In genomic region chr12:66049538-66050282, GRCh38 we compare ENCODE assay signal across 18 cellular contexts.
DNase-seq lines count a peak whose midpoint lies in the region; TF ChIP-seq lines count a peak whose summit lies in the region.
"Had no signal": no experiment of that assay in that cellular context is flagged by ENCODE, and none has a peak within 500 bp of the region (broad histone marks: within the 10 kb centered on the region; RNA-seq: fewer than 3 reads in every experiment).

No MANE protein-coding gene starts in this region.

- no peaks in the 10 kb centered on the region; the same call in 1 of the 2 replicates for H3F3A ChIP-seq in PC-9 (ENCODE audit: insufficient read depth, low read depth)

- H3K9me2 ChIP-seq in PC-9 (ENCODE audit: insufficient read depth) = no peaks in the 10 kb centered on the region

- H3K27me3 ChIP-seq in A673 (replicated peaks; ENCODE audit: insufficient read depth, low read depth, low read length, poor library complexity) (no peaks in the 10 kb centered on the region), OCI-LY3 (ENCODE audit: low read depth, low read length) (no peaks in the 10 kb centered on the region), fibroblast of lung (ENCODE audit: control insufficient read depth, insufficient read depth, low read length) (no peaks in the 10 kb centered on the region), trophoblast cell (ENCODE audit: insufficient read depth, low read length) (no peaks in the 10 kb centered on the region), PC-9 (ENCODE audit: insufficient read depth, low read depth) (no peaks in the 10 kb centered on the region)
- H3K27me3 ChIP-seq: BE2C had no signal

- intact Hi-C loops in A673 (cut with micrococcal nuclease; ENCODE audit: unreplicated experiment) = no loop called here
- intact Hi-C loops in PC-9 (cut with micrococcal nuclease; ENCODE audit: unreplicated experiment) = no loop called here

- no peaks in the 10 kb centered on the region for H4K20me1 ChIP-seq in OCI-LY3 (ENCODE audit: insufficient read depth, low read length)
- H4K20me1 ChIP-seq in fibroblast of lung (ENCODE audit: control insufficient read depth, extremely low read depth, insufficient read depth, low read length) = no peaks in the 10 kb centered on the region
- H4K20me1 ChIP-seq in PC-9 (ENCODE audit: insufficient read depth) = no peaks in the 10 kb centered on the region

- H3K9me3 Mint-ChIP-seq in activated naive CD8-positive, alpha-beta T cell treated with anti-CD3 and anti-CD28 coated beads for 36 hours = no peaks in the 10 kb centered on the region
- H3K9me3 Mint-ChIP-seq: IgD-negative memory B cell had no signal

- TF ChIP-seq CTCF in A673 (conservative IDR thresholded peaks at IDR 0.05; ENCODE audit: low read depth, low read length) = no peak
- TF ChIP-seq CTCF in OCI-LY3 (IDR thresholded peaks at IDR 0.05; ENCODE audit: low read depth, low read length) = no peak
- TF ChIP-seq CTCF in fibroblast of lung (conservative IDR thresholded peaks at IDR 0.05 in 1 of 2, IDR thresholded peaks at IDR 0.05 in 1 of 2; ENCODE audit: low read depth in 1 of 2, low read length in 2 of 2) = no peak
- TF ChIP-seq CTCF in PC-9 (conservative IDR thresholded peaks at IDR 0.05) = no peak

- CTCF ChIA-PET in A673 (lab: Charles Lee) = no interaction called here
- CTCF ChIA-PET in PC-9 (lab: Charles Lee) = interaction anchor here (0.6 kb wide), 1 partner anchor 748 kb away, joined by 6 read pairs; no protein-coding TSS in a partner anchor

- no peak overlapping the region for H2BK5ac ChIP-seq in trophoblast cell (ENCODE audit: low read depth, low read length, poor library complexity)

- H3K79me1 ChIP-seq in trophoblast cell (ENCODE audit: low read length) = no peaks in the 10 kb centered on the region

- H3K4me3 ChIP-seq in A673 (ENCODE audit: low read depth, low read length, poor library complexity, severe bottlenecking) = peak overlapping the region; percentile 24
- peak overlapping the region; percentile 65; the same call in 1 of the 2 replicates for H3K4me3 ChIP-seq in OCI-LY3 (ENCODE audit: low read length)
- no peak overlapping the region for H3K4me3 ChIP-seq in fibroblast of lung (replicated peaks in 1 of 4; ENCODE audit: control extremely low read depth in 1 of 4, insufficient read depth in 1 of 4, low read depth in 3 of 4, low read length in 4 of 4)
- H3K4me3 ChIP-seq in trophoblast cell (ENCODE audit: low read depth, low read length) = no peak overlapping the region
- H3K4me3 ChIP-seq in PC-9 = no peak overlapping the region

- H3K9ac ChIP-seq in OCI-LY3 (ENCODE audit: low read length) = peak overlapping the region; percentile 54; the same call in 1 of the 2 replicates
- no peak overlapping the region for H3K9ac ChIP-seq in fibroblast of lung (ENCODE audit: insufficient read depth, low read length)
- H3K9ac ChIP-seq in trophoblast cell (ENCODE audit: low read length) = no peak overlapping the region

- H3K14ac ChIP-seq in trophoblast cell (ENCODE audit: low read length) = no peak overlapping the region

- H3K79me2 ChIP-seq in OCI-LY3 (ENCODE audit: low read length) = no peaks in the 10 kb centered on the region
- H3K79me2 ChIP-seq in fibroblast of lung (ENCODE audit: control insufficient read depth, insufficient read depth, low read length) = no peaks in the 10 kb centered on the region
- H3K79me2 ChIP-seq in trophoblast cell (ENCODE audit: control insufficient read depth, insufficient read depth, low read length, poor library complexity) = no peaks in the 10 kb centered on the region
- no peaks in the 10 kb centered on the region for H3K79me2 ChIP-seq in PC-9 (ENCODE audit: low read depth)

- H2AFZ ChIP-seq in OCI-LY3 (ENCODE audit: low read depth, low read length) (0 out of 2 replicates have a peak overlapping the region, but pooled peaks have one; percentile 90), fibroblast of lung (ENCODE audit: low read length) (no peak overlapping the region), trophoblast cell (ENCODE audit: insufficient read depth, low read length, poor library complexity) (no peak overlapping the region), PC-9 (no peak overlapping the region)

- H3K36me3 Mint-ChIP-seq in activated naive CD8-positive, alpha-beta T cell treated with anti-CD3 and anti-CD28 coated beads for 36 hours = no peaks in the 10 kb centered on the region
- H3K36me3 Mint-ChIP-seq: IgD-negative memory B cell had no signal

- H3K9me3 ChIP-seq in A673 (ENCODE audit: low read depth, low read length, poor library complexity, severe bottlenecking) (no peaks in the 10 kb centered on the region), OCI-LY3 (ENCODE audit: insufficient read depth, low read length) (no peaks in the 10 kb centered on the region), fibroblast of lung (ENCODE audit: control insufficient read depth, insufficient read depth, low read depth, low read length) (no peaks in the 10 kb centered on the region), trophoblast cell (ENCODE audit: insufficient read depth, low read depth, low read length) (no peaks in the 10 kb centered on the region), PC-9 (ENCODE audit: insufficient read depth, low read depth) (no peaks in the 10 kb centered on the region)
- H3K9me3 ChIP-seq: BE2C had no signal

- H3K4me1 ChIP-seq in A673 (ENCODE audit: insufficient read depth, low read length, poor library complexity, severe bottlenecking) (peaks cover 23% of the 10 kb centered on the region), OCI-LY3 (ENCODE audit: low read length) (peaks cover 76% of the 10 kb centered on the region), fibroblast of lung (ENCODE audit: control insufficient read depth, extremely low read depth, insufficient read depth, low read length) (peaks cover 10% of the 10 kb centered on the region), trophoblast cell (ENCODE audit: control insufficient read depth in 1 of 2, insufficient read depth in 2 of 2, low read length in 2 of 2) (no peaks in the 10 kb centered on the region), PC-9 (replicated peaks; ENCODE audit: insufficient read depth) (peaks cover 9% of the 10 kb centered on the region; the same call in 1 of the 2 replicates)
- H3K4me1 ChIP-seq: BE2C had no signal

- H3K36me3 ChIP-seq in A673 (ENCODE audit: insufficient read depth, low read length, poor library complexity, severe bottlenecking) (no peaks in the 10 kb centered on the region), OCI-LY3 (replicated peaks; ENCODE audit: low read depth, low read length) (no peaks in the 10 kb centered on the region), fibroblast of lung (ENCODE audit: control insufficient read depth, insufficient read depth, low read length) (no peaks in the 10 kb centered on the region), trophoblast cell (ENCODE audit: control insufficient read depth in 1 of 2, insufficient read depth in 2 of 2, low read length in 2 of 2) (no peaks in the 10 kb centered on the region), PC-9 (ENCODE audit: low read depth) (no peaks in the 10 kb centered on the region)
- H3K36me3 ChIP-seq: BE2C had no signal

- H2BK12ac ChIP-seq in trophoblast cell (ENCODE audit: low read length) = no peak overlapping the region

- no peak overlapping the region for H4K8ac ChIP-seq in trophoblast cell (ENCODE audit: low read depth, low read length)

- no peak overlapping the region for H3K27ac Mint-ChIP-seq in activated naive CD8-positive, alpha-beta T cell treated with anti-CD3 and anti-CD28 coated beads for 36 hours

- H3K23ac ChIP-seq in trophoblast cell (ENCODE audit: low read length) = no peak overlapping the region

- H3K18ac ChIP-seq in trophoblast cell (ENCODE audit: low read length) = no peak overlapping the region

- H3K4me1 Mint-ChIP-seq in activated naive CD8-positive, alpha-beta T cell treated with anti-CD3 and anti-CD28 coated beads for 36 hours = peaks cover 10% of the 10 kb centered on the region

- H3K4me3 Mint-ChIP-seq in activated naive CD8-positive, alpha-beta T cell treated with anti-CD3 and anti-CD28 coated beads for 36 hours = no peak overlapping the region
- H3K4me3 Mint-ChIP-seq: IgD-negative memory B cell had no signal

- peak overlapping the region; percentile 72 for H3K4me2 ChIP-seq in OCI-LY3 (ENCODE audit: low read length)
- H3K4me2 ChIP-seq in fibroblast of lung (ENCODE audit: extremely low read depth, insufficient read depth, low read length) = no peak overlapping the region
- H3K4me2 ChIP-seq in trophoblast cell (ENCODE audit: low read length) = no peak overlapping the region
- H3K4me2 ChIP-seq in PC-9 = no peak overlapping the region

- no peak overlapping the region for H4K12ac ChIP-seq in trophoblast cell (ENCODE audit: low read depth, low read length)

- no peak overlapping the region for H3K4ac ChIP-seq in trophoblast cell (ENCODE audit: low read depth, low read length)

- no peak overlapping the region for H2AK5ac ChIP-seq in trophoblast cell (ENCODE audit: low read length)

- H4K91ac ChIP-seq in trophoblast cell (ENCODE audit: low read depth, low read length) = no peak overlapping the region

- peaks cover 25% of the 10 kb centered on the region for H3K27me3 Mint-ChIP-seq in activated naive CD8-positive, alpha-beta T cell treated with anti-CD3 and anti-CD28 coated beads for 36 hours

- H3K27ac ChIP-seq in A673 (ENCODE audit: low read depth, low read length, poor library complexity, severe bottlenecking) (peak overlapping the region; percentile 5), OCI-LY3 (ENCODE audit: low read length) (peak overlapping the region; percentile 96; the same call in 1 of the 2 replicates), fibroblast of lung (ENCODE audit: insufficient read depth, low read length) (no peak overlapping the region), trophoblast cell (ENCODE audit: low read depth, low read length) (no peak overlapping the region), PC-9 (no peak overlapping the region)

- BruUV-seq in A673 (replicated peaks; lab: Mats Ljungman, UMichigan) (no TSS peak), PC-9 (replicated peaks; lab: Mats Ljungman, UMichigan) (no TSS peak)

- DNase-seq in A673 (ENCODE audit: low spot score) (no peak), fibroblast of lung (ENCODE audit: low read depth in 2 of 2) (peak; percentile 19 to 39), trophoblast cell (peak; percentile 42 to 48), ecto neural progenitor cell (ENCODE audit: low spot score) (no peak), PC-9 (no peak)
- no peak for DNase-seq in activated naive CD8-positive, alpha-beta T cell treated with anti-CD3 and anti-CD28 coated beads for 36 hours
- DNase-seq: BE2C, DMS79, MV-4-11, NCI-H1105 treated with DMSO at 0.1 percent for 48 hours, NCI-H1694, NCI-H2081, NCI-H2171, NCI-H345, NCI-H524, NCI-H82 had no signal

- POLR2A ChIA-PET in A673 (lab: Charles Lee; ENCODE audit: low non-redundant PET) = interaction anchor here (0.5 kb wide), 1 partner anchor 16 kb away, joined by 3 read pairs; no protein-coding TSS in a partner anchor
- POLR2A ChIA-PET in PC-9 (lab: Charles Lee; ENCODE audit: unreplicated experiment) = no interaction called here

- H2BK120ac ChIP-seq in trophoblast cell (ENCODE audit: insufficient read depth, low read length, poor library complexity) = no peak overlapping the region

Comparison
In these comparisons a context has a peak if more than half of its experiments do, and no peak if none do; other contexts are left out.
1. DNase-seq: peak in fibroblast of lung (2 of 2) and trophoblast cell (2 of 2); none in A673 (single experiment), activated naive CD8-positive, alpha-beta T cell treated with anti-CD3 and anti-CD28 coated beads for 36 hours (single experiment), ecto neural progenitor cell (single experiment) and PC-9 (0 of 2).
2. H3K27ac ChIP-seq: peak in A673 (single experiment) and OCI-LY3 (single experiment); none in fibroblast of lung (single experiment), trophoblast cell (single experiment) and PC-9 (single experiment).
3. H3K4me3 ChIP-seq: peak in A673 (single experiment) and OCI-LY3 (single experiment); none in fibroblast of lung (0 of 4), trophoblast cell (single experiment) and PC-9 (single experiment).